Comparison of ENCODE assay signal across 8 cellular contexts in genomic region chr3:66378256-66378655, GRCh38.
DNase-seq lines count a peak whose midpoint lies in the region; ATAC-seq and TF ChIP-seq lines count a peak whose summit lies in the region.

No MANE protein-coding gene starts in this region.

- peaks cover under 1% of the 10 kb centered on the region; the same call in 1 of the 2 replicates for H3K4me1 ChIP-seq in DOHH2 (ENCODE audit: control insufficient read depth, low read length)

- H3K36me3 ChIP-seq in DOHH2 (ENCODE audit: control insufficient read depth, low read length) = peaks cover 97% of the 10 kb centered on the region

- DNase-seq in NCI-H748 (lab: John Stamatoyannopoulos, UW; ENCODE audit: unreplicated experiment) (peak; percentile 65), left colon (peak in 1 of 2 donors; percentile 49), mucosa of gallbladder (ENCODE audit: low spot score) (no peak), COLO668 (lab: John Stamatoyannopoulos, UW; ENCODE audit: unreplicated experiment) (no peak), NCI-H2171 (lab: John Stamatoyannopoulos, UW) (no peak)
- peak; percentile 33 for DNase-seq in activated naive CD4-positive, alpha-beta T cell treated with anti-CD3 and anti-CD28 coated beads, Interleukin-2, amount 50 U/mL, for 16 hours

- no peak overlapping the region for H3K27ac ChIP-seq in DOHH2 (ENCODE audit: low read depth, low read length)

- ATAC-seq in left colon = peak; percentile 17
- no peak for ATAC-seq in HG02759 (IDR thresholded peaks at IDR 0.05; ENCODE audit: unreplicated experiment)

- no peak overlapping the region for H3K4me2 ChIP-seq in DOHH2 (ENCODE audit: low read length)

- H3K4me3 ChIP-seq in DOHH2 (ENCODE audit: low read length) = no peak overlapping the region

- intact Hi-C loops in left colon (cut with DNase I, micrococcal nuclease) = loop anchor here in 1 of 2 donors (10.0 kb wide), 1 partner anchor 103 kb away; no protein-coding TSS in a partner anchor

- H3K27me3 ChIP-seq in DOHH2 (ENCODE audit: control insufficient read depth, low read length) = no peaks in the 10 kb centered on the region

- no peaks in the 10 kb centered on the region for H4K20me1 ChIP-seq in DOHH2 (ENCODE audit: control insufficient read depth, insufficient read depth, low read depth, low read length)

- no peaks in the 10 kb centered on the region for H3K9me2 ChIP-seq in DOHH2 (replicated peaks; ENCODE audit: control insufficient read depth, low read length)

- TF ChIP-seq CTCF in DOHH2 (IDR thresholded peaks at IDR 0.05; ENCODE audit: low read depth, low read length, poor library complexity, severe bottlenecking) = peak; percentile 89

- no peaks in the 10 kb centered on the region for H3K9me3 ChIP-seq in DOHH2 (ENCODE audit: control insufficient read depth, insufficient read depth, low read length)

- peaks cover 9% of the 10 kb centered on the region; the same call in 1 of the 2 replicates for H3F3A ChIP-seq in DOHH2 (ENCODE audit: control insufficient read depth, insufficient read depth)

- H3K79me2 ChIP-seq in DOHH2 (ENCODE audit: control insufficient read depth, low read length) = no peaks in the 10 kb centered on the region

Comparison
In these comparisons a context has a peak if more than half of its experiments do, and no peak if none do; other contexts are left out.
1. DNase-seq: peak in NCI-H748 (single experiment) and activated naive CD4-positive, alpha-beta T cell treated with anti-CD3 and anti-CD28 coated beads, Interleukin-2, amount 50 U/mL, for 16 hours (single experiment); none in mucosa of gallbladder (single experiment), COLO668 (single experiment) and NCI-H2171 (single experiment).